19 cellular contexts compared by ENCODE assay signal in genomic region chr3:12470111-12470510, GRCh38. TPM values are rescaled to one million over a fixed set of nuclear protein-coding genes. Genes with fewer than 3 reads are reported as not detected.
DNase-seq lines count a peak whose midpoint lies in the region; ATAC-seq, FAIRE-seq and TF ChIP-seq lines count a peak whose summit lies in the region.
"Had no signal": no experiment of that assay in that cellular context is flagged by ENCODE, and none has a peak within 500 bp of the region (broad histone marks: within the 10 kb centered on the region; RNA-seq: fewer than 3 reads in every experiment).

No MANE protein-coding gene starts in this region.

- no peaks in the 10 kb centered on the region for H3K36me3 Mint-ChIP-seq in nephron progenitor cell (ENCODE audit: low read depth)
- H3K36me3 Mint-ChIP-seq: activated naive CD4-positive, alpha-beta T cell treated with anti-CD3 and anti-CD28 coated beads, Interleukin-2, amount 10 ng/mL, durations not matched to agents 7 days and 5 days; IgD-negative memory B cell; immature natural killer cell; naive thymus-derived CD4-positive, alpha-beta T cell had no signal

- no peaks in the 10 kb centered on the region for H3K4me1 Mint-ChIP-seq in nephron progenitor cell
- H3K4me1 Mint-ChIP-seq: immature natural killer cell had no signal

- H3K9me2 ChIP-seq in GM23248 (ENCODE audit: insufficient read depth), result no peaks in the 10 kb centered on the region

- no peak for FAIRE-seq in bronchial epithelial cell (lab: Jason Lieb, UNC)

- POLR2A ChIA-PET in Panc1 (lab: Charles Lee), result interaction anchor here (0.6 kb wide), 2 partner anchors 159 to 1466 kb away, joined by 3 read pairs; no protein-coding TSS in a partner anchor

- peaks cover 17% of the 10 kb centered on the region for H3K27me3 Mint-ChIP-seq in nephron progenitor cell (ENCODE audit: low read depth, poor library complexity)

- no TSS peak for BruUV-seq in Panc1 (replicated peaks; lab: Mats Ljungman, UMichigan)

- in situ Hi-C loops in GM23248 (cut with MboI) (no loop called here), Panc1 (cut with HindIII; ENCODE audit: low pct_unique_long_range_greater_than_20kb, low sequenced_read_pairs) (no loop called here)

- no peaks in the 10 kb centered on the region for H3K9me3 Mint-ChIP-seq in nephron progenitor cell
- H3K9me3 Mint-ChIP-seq: activated naive CD4-positive, alpha-beta T cell treated with anti-CD3 and anti-CD28 coated beads, Interleukin-2, amount 10 ng/mL, durations not matched to agents 7 days and 5 days; IgD-negative memory B cell; immature natural killer cell; naive thymus-derived CD4-positive, alpha-beta T cell had no signal

- H3K9me3 ChIP-seq in GM23248 (ENCODE audit: low read depth) (no peaks in the 10 kb centered on the region), Panc1 (ENCODE audit: control insufficient read depth, insufficient read depth, low read depth, low read length) (no peaks in the 10 kb centered on the region)
- H3K9me3 ChIP-seq: heart left ventricle, uterus had no signal

- 79 to 86% methylated on average over 5 of the region's 5 CpGs for WGBS in GM23248 (ENCODE audit: low coverage in 1 of 2, low lambda C conversion rate in 2 of 2, missing lambda C conversion rate in 2 of 2), 2 experiments

- H3K9ac ChIP-seq in GM23248, result no peak overlapping the region

- H3K4me1 ChIP-seq in GM23248 (ENCODE audit: insufficient read depth) (0 out of 2 replicates have a peak, but pooled peaks cover 6% of the 10 kb centered on the region), Panc1 (ENCODE audit: control insufficient read depth, insufficient read depth, low read length) (peaks cover 11% of the 10 kb centered on the region)
- H3K4me1 ChIP-seq: uterus had no signal

- no peaks in the 10 kb centered on the region for H3K79me2 ChIP-seq in GM23248 (ENCODE audit: insufficient read depth)

- no peak overlapping the region for H3K4me2 ChIP-seq in GM23248 (ENCODE audit: unreplicated experiment)

- H3K27ac Mint-ChIP-seq in nephron progenitor cell, result no peak overlapping the region
- H3K27ac Mint-ChIP-seq: activated naive CD4-positive, alpha-beta T cell treated with anti-CD3 and anti-CD28 coated beads, Interleukin-2, amount 10 ng/mL, durations not matched to agents 7 days and 5 days; IgD-negative memory B cell; immature natural killer cell; naive thymus-derived CD4-positive, alpha-beta T cell had no signal

- H3K4me3 ChIP-seq in GM23248 (no peak overlapping the region), Panc1 (ENCODE audit: low read depth in 2 of 2, low read length in 2 of 2) (no peak overlapping the region), bronchial epithelial cell (ENCODE audit: low read depth, low read length) (no peak overlapping the region)
- H3K4me3 ChIP-seq: dorsolateral prefrontal cortex, heart left ventricle, uterus had no signal

- no peaks in the 10 kb centered on the region for H3K36me3 ChIP-seq in GM23248 (ENCODE audit: low read depth)
- no peaks in the 10 kb centered on the region for H3K36me3 ChIP-seq in Panc1 (ENCODE audit: control insufficient read depth, insufficient read depth, low read length)
- H3K36me3 ChIP-seq in bronchial epithelial cell (ENCODE audit: control insufficient read depth, insufficient read depth, low read length), result no peaks in the 10 kb centered on the region
- H3K36me3 ChIP-seq: heart left ventricle, uterus had no signal

- H3F3A ChIP-seq in GM23248 (ENCODE audit: insufficient read depth), result peaks cover 6% of the 10 kb centered on the region; the same call in 1 of the 2 replicates

- intact Hi-C loops in Panc1 (cut with micrococcal nuclease; ENCODE audit: unreplicated experiment) (loop anchor here (10.0 kb wide), 2 partner anchors 65 to 175 kb away; no protein-coding TSS in a partner anchor), Right ventricle myocardium superior (cut with DNase I) (loop anchor here (10.0 kb wide), 1 partner anchor 115 kb away; no protein-coding TSS in a partner anchor)

- H3K27ac ChIP-seq in GM23248, result no peak overlapping the region
- peak overlapping the region; percentile 62 for H3K27ac ChIP-seq in Panc1 (ENCODE audit: low read length)
- H3K27ac ChIP-seq: C4-2B, dorsolateral prefrontal cortex, heart left ventricle, uterus had no signal

- H3K27me3 ChIP-seq in GM23248 (replicated peaks; ENCODE audit: insufficient read depth), result no peaks in the 10 kb centered on the region
- H3K27me3 ChIP-seq in Panc1 (ENCODE audit: control insufficient read depth, insufficient read depth, low read length), result no peaks in the 10 kb centered on the region
- no peaks in the 10 kb centered on the region for H3K27me3 ChIP-seq in bronchial epithelial cell (ENCODE audit: control insufficient read depth, insufficient read depth, low read length)
- H3K27me3 ChIP-seq: dorsolateral prefrontal cortex, heart left ventricle, uterus had no signal

- ATAC-seq in Panc1 (no peak), Right ventricle myocardium superior (ENCODE audit: poor library complexity) (no peak)
- ATAC-seq: heart left ventricle; naive thymus-derived CD4-positive, alpha-beta T cell had no signal

- no peak overlapping the region for H2AFZ ChIP-seq in GM23248

- no peak overlapping the region for H3K4me3 Mint-ChIP-seq in nephron progenitor cell
- H3K4me3 Mint-ChIP-seq: activated naive CD4-positive, alpha-beta T cell treated with anti-CD3 and anti-CD28 coated beads, Interleukin-2, amount 10 ng/mL, durations not matched to agents 7 days and 5 days; IgD-negative memory B cell; immature natural killer cell; naive thymus-derived CD4-positive, alpha-beta T cell had no signal

- no peaks in the 10 kb centered on the region for H4K20me1 ChIP-seq in GM23248 (ENCODE audit: insufficient read depth)

- TF ChIP-seq CTCF in Panc1 (IDR thresholded peaks at IDR 0.05) (no peak), bronchial epithelial cell (IDR thresholded peaks at IDR 0.05; ENCODE audit: insufficient read depth, low read length, severe bottlenecking) (no peak), nephron progenitor cell (IDR thresholded peaks at IDR 0.05) (no peak)

- CTCF ChIA-PET in Panc1 (lab: Charles Lee), result no interaction called here

- DNase-seq in GM23248 (peak; percentile 58), Panc1 (ENCODE audit: low read depth, low spot score) (no peak), bronchial epithelial cell (ENCODE audit: low read depth) (peak; percentile 59), renal cortical epithelial cell (ENCODE audit: low read depth) (peak; percentile 89), AG20443 (ENCODE audit: low spot score) (no peak), nephron progenitor cell (no peak), Right ventricle myocardium superior (no peak)
- DNase-seq: activated naive CD4-positive, alpha-beta T cell treated with anti-CD3 and anti-CD28 coated beads, Interleukin-2, amount 10 ng/mL, durations not matched to agents 7 days and 5 days; dorsolateral prefrontal cortex; heart left ventricle; immature natural killer cell; naive thymus-derived CD4-positive, alpha-beta T cell; NCI-H1930; NCI-H446 treated with DMSO at 0.1 percent for 48 hours; posterior cingulate gyrus; T-helper 1 cell; uterus had no signal

RNA-seq across cellular contexts. Expression of gene TSEN2, which starts 14.2 kb away (rescaled TPM):
- total RNA-seq in GM23248 (2014; rRNA removed; shearing (Covaris generic)), result 9.6 and 15.6 TPM in 2 replicates
- polyA plus RNA-seq in GM23248 (2016; fragmentation: Nextera tagmentation; extraction: Ambion mirVana), result 12.3 and 13.6 TPM in 2 replicates
- 22.0 TPM for total RNA-seq in Panc1 (2021; ENCODE audit: unreplicated experiment)
- polyA plus RNA-seq in Panc1 (2012; ENCODE audit: insufficient read length), result 14.9 TPM
- 16.6 and 21.3 TPM in 2 replicates for total RNA-seq in bronchial epithelial cell
- 8.5 and 18.4 TPM in 2 replicates for total RNA-seq in renal cortical epithelial cell
- total RNA-seq in Right ventricle myocardium superior, result 24.6 TPM

Comparison
In these comparisons a context has a peak if more than half of its experiments do, and no peak if none do; other contexts are left out.
1. DNase-seq: peak in GM23248 (single experiment), bronchial epithelial cell (single experiment) and renal cortical epithelial cell (single experiment); none in Panc1 (single experiment), AG20443 (single experiment), nephron progenitor cell (single experiment) and Right ventricle myocardium superior (single experiment).